In the genomic region with DNA sequence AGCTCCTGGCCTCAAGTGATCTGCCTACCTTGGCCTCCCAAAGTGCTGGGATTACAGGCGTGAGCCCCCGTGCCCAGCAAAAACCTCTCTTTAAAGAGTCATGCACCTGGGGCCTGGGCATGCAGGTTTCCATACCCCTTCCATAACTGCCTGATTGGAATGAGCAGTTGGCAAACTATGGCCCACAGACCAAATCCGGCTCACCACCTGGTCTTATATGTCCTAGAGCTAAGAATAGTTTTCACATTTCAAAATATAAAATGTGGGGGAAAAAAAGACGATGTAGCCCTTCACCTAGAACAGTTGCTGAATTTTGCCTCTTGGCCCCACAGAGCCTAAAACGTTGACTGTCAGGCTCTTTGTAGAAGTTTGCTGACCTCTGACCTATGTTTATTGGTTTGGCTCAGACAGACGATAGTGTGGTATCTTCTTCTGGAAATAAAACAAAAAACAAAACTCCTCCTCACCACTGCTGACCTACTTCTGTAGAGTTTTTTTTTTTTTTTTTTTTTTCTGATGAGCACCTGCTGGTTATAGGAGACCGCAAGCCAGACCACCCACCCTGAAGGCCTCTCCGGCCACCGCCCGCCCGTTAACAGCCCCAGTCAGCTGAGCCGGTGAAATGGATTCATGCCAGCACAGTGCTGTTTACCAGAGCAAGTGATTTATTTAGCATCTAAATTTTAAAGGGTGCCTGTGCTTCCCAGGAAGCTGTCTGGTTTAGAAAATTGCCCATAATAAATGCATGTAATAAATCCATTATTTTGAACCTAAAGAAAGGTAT, we compare ENCODE assay signal across 17 cellular contexts. TPM values are rescaled to one million over a fixed set of nuclear protein-coding genes. Genes with fewer than 3 reads are reported as not detected.
DNase-seq lines count a peak whose midpoint lies in the region; ATAC-seq and TF ChIP-seq lines count a peak whose summit lies in the region.
"Had no signal": no experiment of that assay in that cellular context is flagged by ENCODE, and none has a peak within 500 bp of the region (broad histone marks: within the 10 kb centered on the region; RNA-seq: fewer than 3 reads in every experiment).

No MANE protein-coding gene starts in this region.

- POLR2A ChIA-PET in CD8-positive, alpha-beta memory T cell (lab: Charles Lee) = no interaction called here
- POLR2A ChIA-PET in CD4-positive, alpha-beta T cell (lab: Charles Lee) = interaction anchor here (0.6 kb wide), 1 partner anchor 9 kb away, joined by 4 read pairs; no protein-coding TSS in a partner anchor

- DNase-seq in CD8-positive, alpha-beta memory T cell = peak in 1 of 5 donors; percentile 16
- DNase-seq in H7 = peak; percentile 76
- DNase-seq in cerebellar cortex (ENCODE audit: low spot score) = peak; percentile 41
- DNase-seq in posterior vena cava (ENCODE audit: low spot score) = peak; percentile 43
- no peak for DNase-seq in activated CD4-positive, alpha-beta T cell treated with anti-CD3 and anti-CD28 coated beads, Interleukin-2, amount 50 U/mL, for 4 hours
- DNase-seq in CD4-positive, alpha-beta T cell = no peak
- DNase-seq in activated naive CD4-positive, alpha-beta T cell treated with anti-CD3 and anti-CD28 coated beads, Interleukin-2, amount 50 U/mL, for 72 hours (ENCODE audit: low spot score in 2 of 2) = no peak
- no peak for DNase-seq in stimulated activated CD4-positive, alpha-beta T cell treated with anti-CD3 and anti-CD28 coated beads, Interleukin-4, amount 100 ng/mL, for 4 hours
- DNase-seq: GM23248, NCI-H1436 treated with DMSO at 0.1 percent for 48 hours, NCI-H2227 treated with DMSO at 0.1 percent for 48 hours, NCI-H526 treated with DMSO at 0.1 percent for 48 hours, Right ventricle myocardium superior had no signal

- no peaks in the 10 kb centered on the region for H3K36me3 ChIP-seq in CD8-positive, alpha-beta memory T cell (ENCODE audit: insufficient read depth, low read length)
- no peaks in the 10 kb centered on the region for H3K36me3 ChIP-seq in H7 (replicated peaks; ENCODE audit: control insufficient read depth, insufficient read depth, low read length)

- H3K4me1 ChIP-seq in CD8-positive, alpha-beta memory T cell (ENCODE audit: insufficient read depth, low read length) = no peaks in the 10 kb centered on the region

- intact Hi-C loops in posterior vena cava (cut with DNase I) = no loop called here
- intact Hi-C loops in CD4-positive, alpha-beta T cell (cut with DNase I, micrococcal nuclease) = no loop called here

- H3K9me3 Mint-ChIP-seq in CD8-positive, alpha-beta memory T cell = no peaks in the 10 kb centered on the region
- no peaks in the 10 kb centered on the region for H3K9me3 Mint-ChIP-seq in CD4-positive, alpha-beta T cell
- H3K9me3 Mint-ChIP-seq in activated naive CD4-positive, alpha-beta T cell treated with anti-CD3 and anti-CD28 coated beads, Interleukin-2, amount 50 U/mL, for 72 hours = no peaks in the 10 kb centered on the region
- H3K9me3 Mint-ChIP-seq: CD14-positive monocyte, IgD-negative memory B cell had no signal

- H3K27me3 ChIP-seq in CD8-positive, alpha-beta memory T cell (ENCODE audit: insufficient read depth, low read length, poor library complexity, severe bottlenecking) = no peaks in the 10 kb centered on the region
- H3K27me3 ChIP-seq in H7 (ENCODE audit: control insufficient read depth, insufficient read depth, low read length) = no peaks in the 10 kb centered on the region
- H3K27me3 ChIP-seq in CD4-positive, alpha-beta T cell (ENCODE audit: control insufficient read depth, insufficient read depth, low read length) = no peaks in the 10 kb centered on the region

- CTCF ChIA-PET in CD8-positive, alpha-beta memory T cell (lab: Charles Lee) = no interaction called here
- CTCF ChIA-PET in CD4-positive, alpha-beta T cell (lab: Charles Lee) = no interaction called here

- no peak overlapping the region for H3K4me3 ChIP-seq in CD8-positive, alpha-beta memory T cell (ENCODE audit: low read length)
- no peak overlapping the region for H3K4me3 ChIP-seq in H7 (ENCODE audit: insufficient read depth, low read depth, low read length)
- H3K4me3 ChIP-seq: GM23248 had no signal

- no peaks in the 10 kb centered on the region for H3K36me3 Mint-ChIP-seq in CD8-positive, alpha-beta memory T cell
- no peaks in the 10 kb centered on the region for H3K36me3 Mint-ChIP-seq in CD4-positive, alpha-beta T cell (ENCODE audit: low read depth)
- no peaks in the 10 kb centered on the region for H3K36me3 Mint-ChIP-seq in activated naive CD4-positive, alpha-beta T cell treated with anti-CD3 and anti-CD28 coated beads, Interleukin-2, amount 50 U/mL, for 72 hours
- H3K36me3 Mint-ChIP-seq: CD14-positive monocyte had no signal

- ATAC-seq in CD4-positive, alpha-beta T cell (ENCODE audit: poor library complexity) = no peak
- ATAC-seq in activated naive CD4-positive, alpha-beta T cell treated with anti-CD3 and anti-CD28 coated beads, Interleukin-2, amount 50 U/mL, for 72 hours = no peak

- no peak overlapping the region for H3K4me3 Mint-ChIP-seq in CD8-positive, alpha-beta memory T cell
- H3K4me3 Mint-ChIP-seq in CD4-positive, alpha-beta T cell = no peak overlapping the region
- H3K4me3 Mint-ChIP-seq: CD14-positive monocyte, IgD-negative memory B cell had no signal

- H3K9me3 ChIP-seq in CD8-positive, alpha-beta memory T cell (ENCODE audit: low read length) = no peaks in the 10 kb centered on the region
- no peaks in the 10 kb centered on the region for H3K9me3 ChIP-seq in CD4-positive, alpha-beta T cell (ENCODE audit: control insufficient read depth, low read length)

- H3K27ac ChIP-seq in CD8-positive, alpha-beta memory T cell (ENCODE audit: low read depth, low read length) = no peak overlapping the region
- no peak overlapping the region for H3K27ac ChIP-seq in CD4-positive, alpha-beta T cell (ENCODE audit: low read depth, low read length)
- H3K27ac ChIP-seq: GM23248 had no signal

- no peak for TF ChIP-seq CTCF in CD4-positive, alpha-beta T cell (IDR thresholded peaks at IDR 0.05)

- peak overlapping the region in 5 of 8 donors; percentile 12 to 78 (median 42) for H3K27ac Mint-ChIP-seq in CD8-positive, alpha-beta memory T cell
- no peak overlapping the region for H3K27ac Mint-ChIP-seq in CD4-positive, alpha-beta T cell
- H3K27ac Mint-ChIP-seq in activated naive CD4-positive, alpha-beta T cell treated with anti-CD3 and anti-CD28 coated beads, Interleukin-2, amount 50 U/mL, for 72 hours = no peak overlapping the region
- H3K27ac Mint-ChIP-seq: CD14-positive monocyte, IgD-negative memory B cell had no signal

- H3K4me1 Mint-ChIP-seq in CD8-positive, alpha-beta memory T cell = peaks cover 0 to 2% (median 0%) of the 10 kb centered on the region in 3 donors
- H3K4me1 Mint-ChIP-seq in CD4-positive, alpha-beta T cell (ENCODE audit: low read depth) = no peaks in the 10 kb centered on the region
- H3K4me1 Mint-ChIP-seq: CD14-positive monocyte, IgD-negative memory B cell had no signal

- peaks cover 5 to 9% of the 10 kb centered on the region in 2 donors for H3K27me3 Mint-ChIP-seq in CD8-positive, alpha-beta memory T cell
- no peaks in the 10 kb centered on the region for H3K27me3 Mint-ChIP-seq in CD4-positive, alpha-beta T cell

RNA-seq across cellular contexts. Expression of a gene that starts 33.5 kb away (rescaled TPM):
- total RNA-seq in CD8-positive, alpha-beta memory T cell = not detected
- polyA plus RNA-seq in CD8-positive, alpha-beta memory T cell = 0.54 TPM
- 1.9 and 2.3 TPM in 2 replicates for total RNA-seq in H7 (2014; rRNA removed; shearing (Covaris generic))
- total RNA-seq in posterior vena cava = under 1 TPM; 0.38 to 0.56 TPM
- total RNA-seq in CD4-positive, alpha-beta T cell = not detected
- total RNA-seq in activated naive CD4-positive, alpha-beta T cell treated with anti-CD3 and anti-CD28 coated beads, Interleukin-2, amount 50 U/mL, for 72 hours = not detected
- total RNA-seq: A673, GM23248, HT1080 had no signal
- polyA plus RNA-seq: CD14-positive monocyte, GM23248, IgD-negative memory B cell had no signal

RNA-seq across cellular contexts. Expression of a gene that starts 44.4 kb away (rescaled TPM):
- under 1 TPM; 0.29 to 0.44 TPM for total RNA-seq in CD8-positive, alpha-beta memory T cell
- 0.62 TPM for polyA plus RNA-seq in CD8-positive, alpha-beta memory T cell
- total RNA-seq in H7 (2014; rRNA removed; shearing (Covaris generic)) = 0.04 TPM in 1 of 2 replicates, not detected in the other
- total RNA-seq in posterior vena cava = under 1 TPM; 0.19 TPM
- 1 to 10 TPM; 4.5 to 6.1 TPM for total RNA-seq in CD4-positive, alpha-beta T cell
- under 1 TPM; 0.41 to 0.88 TPM for total RNA-seq in activated naive CD4-positive, alpha-beta T cell treated with anti-CD3 and anti-CD28 coated beads, Interleukin-2, amount 50 U/mL, for 72 hours
- total RNA-seq: GM23248 had no signal
- polyA plus RNA-seq: CD14-positive monocyte, GM23248, IgD-negative memory B cell had no signal

Comparison
In these comparisons a context has a peak if more than half of its experiments do, and no peak if none do; other contexts are left out.
1. DNase-seq: peak in H7 (single experiment), cerebellar cortex (single experiment) and posterior vena cava (single experiment); none in activated CD4-positive, alpha-beta T cell treated with anti-CD3 and anti-CD28 coated beads, Interleukin-2, amount 50 U/mL, for 4 hours (0 of 2), CD4-positive, alpha-beta T cell (0 of 10), activated naive CD4-positive, alpha-beta T cell treated with anti-CD3 and anti-CD28 coated beads, Interleukin-2, amount 50 U/mL, for 72 hours (0 of 2) and stimulated activated CD4-positive, alpha-beta T cell treated with anti-CD3 and anti-CD28 coated beads, Interleukin-4, amount 100 ng/mL, for 4 hours (0 of 2).
2. H3K27ac Mint-ChIP-seq: peak in CD8-positive, alpha-beta memory T cell (5 of 8); none in CD4-positive, alpha-beta T cell (single experiment) and activated naive CD4-positive, alpha-beta T cell treated with anti-CD3 and anti-CD28 coated beads, Interleukin-2, amount 50 U/mL, for 72 hours (0 of 2).